Comparison of ENCODE assay signal across 25 cellular contexts in the genomic region with DNA sequence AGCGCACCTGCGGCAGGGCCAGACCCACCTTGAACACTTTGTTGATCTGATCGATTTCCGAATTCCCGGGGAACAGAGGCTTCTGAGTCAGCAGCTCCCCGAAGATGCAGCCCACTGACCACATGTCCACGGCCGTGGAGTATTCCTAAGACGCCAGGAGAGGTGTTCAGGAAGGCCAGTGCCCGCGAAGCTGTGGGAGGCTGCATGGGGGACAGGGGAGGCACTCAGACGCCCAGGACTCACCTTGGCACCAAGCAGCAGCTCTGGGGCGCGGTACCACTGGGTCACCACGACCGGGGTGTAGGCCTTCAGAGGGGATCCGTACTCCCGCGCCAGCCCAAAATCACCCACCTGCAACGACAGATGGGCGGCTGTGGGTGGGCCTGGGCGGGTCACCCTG. TPM values are rescaled to one million over a fixed set of nuclear protein-coding genes. Genes with fewer than 3 reads are reported as not detected.
DNase-seq lines count a peak whose midpoint lies in the region; ATAC-seq and TF ChIP-seq lines count a peak whose summit lies in the region.
"Had no signal": no experiment of that assay in that cellular context is flagged by ENCODE, and none has a peak within 500 bp of the region (broad histone marks: within the 10 kb centered on the region; RNA-seq: fewer than 3 reads in every experiment).

No MANE protein-coding gene starts in this region.

- no peaks in the 10 kb centered on the region for H3K27me3 ChIP-seq in Peyer's patch
- H3K27me3 ChIP-seq in testis, result no peaks in the 10 kb centered on the region
- H3K27me3 ChIP-seq: BLaER1 treated with 17β-estradiol and CSF1 and Interleukin-3, amounts not matched to agents 10 nM and 100 nM; heart right ventricle; thyroid gland had no signal

- ATAC-seq in activated naive CD8-positive, alpha-beta T cell treated with anti-CD3 and anti-CD28 coated beads, Interleukin-2, amount 10 ng/mL, durations not matched to agents 7 days and 5 days (ENCODE audit: low read depth), result no peak
- ATAC-seq in memory B cell (ENCODE audit: low read depth) (peak; percentile 16), GM21447 (IDR thresholded peaks at IDR 0.05; ENCODE audit: unreplicated experiment) (no peak), GM18861 (IDR thresholded peaks at IDR 0.05; ENCODE audit: unreplicated experiment) (no peak), HG02840 (IDR thresholded peaks at IDR 0.05; ENCODE audit: low FRiP score, unreplicated experiment) (no peak)
- ATAC-seq: heart right ventricle, HepG2 had no signal

- POLR2A ChIA-PET in activated naive CD8-positive, alpha-beta T cell treated with anti-CD3 and anti-CD28 coated beads, Interleukin-2, amount 10 ng/mL, durations not matched to agents 7 days and 5 days (lab: Charles Lee), result no interaction called here

- H3K27ac ChIP-seq in Peyer's patch, result no peak overlapping the region
- no peak overlapping the region for H3K27ac ChIP-seq in testis
- H3K27ac ChIP-seq: BLaER1 treated with 17β-estradiol and CSF1 and Interleukin-3, amounts not matched to agents 10 nM and 100 nM; heart right ventricle; parathyroid adenoma; thyroid gland had no signal

- no peak overlapping the region for H3K27ac Mint-ChIP-seq in activated naive CD8-positive, alpha-beta T cell treated with anti-CD3 and anti-CD28 coated beads, Interleukin-2, amount 10 ng/mL, durations not matched to agents 7 days and 5 days
- no peak overlapping the region for H3K27ac Mint-ChIP-seq in activated naive CD8-positive, alpha-beta T cell treated with anti-CD3 and anti-CD28 coated beads for 36 hours
- H3K27ac Mint-ChIP-seq in memory B cell, result no peak overlapping the region
- H3K27ac Mint-ChIP-seq: activated naive CD4-positive, alpha-beta T cell treated with anti-CD3 and anti-CD28 coated beads, Interleukin-2, amount 50 U/mL, for 24 hours; activated T-helper 1 cell treated with anti-CD3 and anti-CD28 coated beads, Interleukin-12 subunit alpha, Interleukin-12 subunit beta, Interleukin-2, Interleukin-4 antibody, amounts not matched to agents 30 ng/mL and 10 ng/mL and 1 ng/mL, durations not matched to agents 14 hours and 24 hours and 36 hours; stimulated activated naive CD8-positive, alpha-beta T cell treated with anti-CD3 and anti-CD28 coated beads, Interleukin-15, Interleukin-2, amounts not matched to agents 100 ng/mL and 50 ng/mL, for 24 hours had no signal

- peaks cover 2% of the 10 kb centered on the region for H3K36me3 Mint-ChIP-seq in activated naive CD8-positive, alpha-beta T cell treated with anti-CD3 and anti-CD28 coated beads, Interleukin-2, amount 10 ng/mL, durations not matched to agents 7 days and 5 days
- peaks cover 4% of the 10 kb centered on the region for H3K36me3 Mint-ChIP-seq in activated naive CD8-positive, alpha-beta T cell treated with anti-CD3 and anti-CD28 coated beads for 36 hours
- peaks cover 2% of the 10 kb centered on the region for H3K36me3 Mint-ChIP-seq in memory B cell

- no peaks in the 10 kb centered on the region for H3K9me3 Mint-ChIP-seq in activated naive CD8-positive, alpha-beta T cell treated with anti-CD3 and anti-CD28 coated beads, Interleukin-2, amount 10 ng/mL, durations not matched to agents 7 days and 5 days
- H3K9me3 Mint-ChIP-seq in activated naive CD8-positive, alpha-beta T cell treated with anti-CD3 and anti-CD28 coated beads for 36 hours, result no peaks in the 10 kb centered on the region
- H3K9me3 Mint-ChIP-seq in memory B cell, result no peaks in the 10 kb centered on the region
- H3K9me3 Mint-ChIP-seq: activated naive CD4-positive, alpha-beta T cell treated with anti-CD3 and anti-CD28 coated beads, Interleukin-2, amount 50 U/mL, for 24 hours; activated T-helper 1 cell treated with anti-CD3 and anti-CD28 coated beads, Interleukin-12 subunit alpha, Interleukin-12 subunit beta, Interleukin-2, Interleukin-4 antibody, amounts not matched to agents 30 ng/mL and 10 ng/mL and 1 ng/mL, durations not matched to agents 14 hours and 24 hours and 36 hours; neural crest cell; stimulated activated naive CD8-positive, alpha-beta T cell treated with anti-CD3 and anti-CD28 coated beads, Interleukin-15, Interleukin-2, amounts not matched to agents 100 ng/mL and 50 ng/mL, for 24 hours had no signal

- TF ChIP-seq POLR2A in Peyer's patch (IDR thresholded peaks at IDR 0.05), result no peak
- TF ChIP-seq POLR2A in testis (IDR thresholded peaks at IDR 0.05), result no peak

- no peaks in the 10 kb centered on the region for H3K4me1 Mint-ChIP-seq in activated naive CD8-positive, alpha-beta T cell treated with anti-CD3 and anti-CD28 coated beads, Interleukin-2, amount 10 ng/mL, durations not matched to agents 7 days and 5 days
- H3K4me1 Mint-ChIP-seq in activated naive CD8-positive, alpha-beta T cell treated with anti-CD3 and anti-CD28 coated beads for 36 hours, result no peaks in the 10 kb centered on the region
- H3K4me1 Mint-ChIP-seq in memory B cell, result no peaks in the 10 kb centered on the region
- H3K4me1 Mint-ChIP-seq: activated naive CD4-positive, alpha-beta T cell treated with anti-CD3 and anti-CD28 coated beads, Interleukin-2, amount 50 U/mL, for 24 hours; neural crest cell had no signal

- no peaks in the 10 kb centered on the region for H3K9me3 ChIP-seq in Peyer's patch
- H3K9me3 ChIP-seq in testis, result no peaks in the 10 kb centered on the region
- H3K9me3 ChIP-seq: BLaER1 treated with 17β-estradiol and CSF1 and Interleukin-3, amounts not matched to agents 10 nM and 100 nM; heart right ventricle; thyroid gland had no signal

- 88 to 94% methylated on average over 14 to 20 of the region's 22 CpGs for WGBS in testis, 2 donors

- H3K4me1 ChIP-seq in Peyer's patch, result no peaks in the 10 kb centered on the region
- H3K4me1 ChIP-seq in testis, result no peaks in the 10 kb centered on the region
- H3K4me1 ChIP-seq: BLaER1 treated with 17β-estradiol and CSF1 and Interleukin-3, amounts not matched to agents 10 nM and 100 nM; heart right ventricle; parathyroid adenoma; thyroid gland had no signal

- no peak for TF ChIP-seq CTCF in Peyer's patch (IDR thresholded peaks at IDR 0.05)
- TF ChIP-seq CTCF in testis (IDR thresholded peaks at IDR 0.05), result no peak

- intact Hi-C loops in testis (cut with DNase I; ENCODE audit: low total_unique reads), result no loop called here

- peak; percentile 25 for DNase-seq in activated naive CD8-positive, alpha-beta T cell treated with anti-CD3 and anti-CD28 coated beads, Interleukin-2, amount 10 ng/mL, durations not matched to agents 7 days and 5 days
- DNase-seq in activated naive CD8-positive, alpha-beta T cell treated with anti-CD3 and anti-CD28 coated beads for 36 hours, result no peak
- DNase-seq in Peyer's patch, result peak in 2 of 3 donors; percentile 43 to 44
- no peak for DNase-seq in memory B cell (ENCODE audit: low spot score in 2 of 2)
- peak; percentile 13 for DNase-seq in testis
- DNase-seq: DMS153; HCEC 1CT; heart right ventricle; Kasumi-1; NCI-H1436; NCI-H226; NCI-H748 treated with DMSO at 0.1 percent for 48 hours; SHP77; stimulated activated CD4-positive, alpha-beta T cell treated with anti-CD3 and anti-CD28 coated beads, Interleukin-1b, Interleukin-23, amount 100 ng/mL, for 48 hours; thyroid gland had no signal

- H3K36me3 ChIP-seq in Peyer's patch, result peaks cover 0 to 21% (median 0%) of the 10 kb centered on the region in 3 donors
- no peaks in the 10 kb centered on the region for H3K36me3 ChIP-seq in testis (ENCODE audit: low read depth, missing control alignments)

- H3K27me3 Mint-ChIP-seq in activated naive CD8-positive, alpha-beta T cell treated with anti-CD3 and anti-CD28 coated beads, Interleukin-2, amount 10 ng/mL, durations not matched to agents 7 days and 5 days, result no peaks in the 10 kb centered on the region
- H3K27me3 Mint-ChIP-seq in activated naive CD8-positive, alpha-beta T cell treated with anti-CD3 and anti-CD28 coated beads for 36 hours, result no peaks in the 10 kb centered on the region
- no peaks in the 10 kb centered on the region for H3K27me3 Mint-ChIP-seq in memory B cell
- H3K27me3 Mint-ChIP-seq: activated naive CD4-positive, alpha-beta T cell treated with anti-CD3 and anti-CD28 coated beads, Interleukin-2, amount 50 U/mL, for 24 hours; stimulated activated naive CD8-positive, alpha-beta T cell treated with anti-CD3 and anti-CD28 coated beads, Interleukin-15, Interleukin-2, amounts not matched to agents 100 ng/mL and 50 ng/mL, for 24 hours had no signal

- H3K4me3 ChIP-seq in Peyer's patch, result no peak overlapping the region
- no peak overlapping the region for H3K4me3 ChIP-seq in testis
- H3K4me3 ChIP-seq: BLaER1 treated with 17β-estradiol and CSF1 and Interleukin-3, amounts not matched to agents 10 nM and 100 nM; heart right ventricle; thyroid gland had no signal

- H3K4me3 Mint-ChIP-seq in activated naive CD8-positive, alpha-beta T cell treated with anti-CD3 and anti-CD28 coated beads, Interleukin-2, amount 10 ng/mL, durations not matched to agents 7 days and 5 days, result no peak overlapping the region
- no peak overlapping the region for H3K4me3 Mint-ChIP-seq in activated naive CD8-positive, alpha-beta T cell treated with anti-CD3 and anti-CD28 coated beads for 36 hours
- H3K4me3 Mint-ChIP-seq in memory B cell, result no peak overlapping the region
- H3K4me3 Mint-ChIP-seq: activated naive CD4-positive, alpha-beta T cell treated with anti-CD3 and anti-CD28 coated beads, Interleukin-2, amount 50 U/mL, for 24 hours; activated T-helper 1 cell treated with anti-CD3 and anti-CD28 coated beads, Interleukin-12 subunit alpha, Interleukin-12 subunit beta, Interleukin-2, Interleukin-4 antibody, amounts not matched to agents 30 ng/mL and 10 ng/mL and 1 ng/mL, durations not matched to agents 14 hours and 24 hours and 36 hours; neural crest cell; stimulated activated naive CD8-positive, alpha-beta T cell treated with anti-CD3 and anti-CD28 coated beads, Interleukin-15, Interleukin-2, amounts not matched to agents 100 ng/mL and 50 ng/mL, for 24 hours had no signal

RNA-seq across cellular contexts. Expression of gene SLC35E2B, which starts 11.2 kb away (rescaled TPM):
- 10 to 100 TPM; 75.3 to 77.0 TPM for total RNA-seq in activated naive CD8-positive, alpha-beta T cell treated with anti-CD3 and anti-CD28 coated beads, Interleukin-2, amount 10 ng/mL, durations not matched to agents 7 days and 5 days
- 10 to 100 TPM; 19.3 to 20.1 TPM for total RNA-seq in activated naive CD8-positive, alpha-beta T cell treated with anti-CD3 and anti-CD28 coated beads for 36 hours
- 100 to 1,000 TPM in 2 of 4 donors, 10 to 100 TPM in 2; 76.9 to 132 (median 103) TPM for total RNA-seq in Peyer's patch
- total RNA-seq in testis, result 10 to 100 TPM; 48.8 to 50.0 TPM
- polyA plus RNA-seq in testis (ENCODE audit: insufficient read depth, low read depth, low replicate concordance), result 25.9 TPM

RNA-seq across cellular contexts. Expression of gene CDK11A, which starts 20.4 kb away (rescaled TPM):
- 100 to 1,000 TPM; 104 to 106 TPM for total RNA-seq in activated naive CD8-positive, alpha-beta T cell treated with anti-CD3 and anti-CD28 coated beads, Interleukin-2, amount 10 ng/mL, durations not matched to agents 7 days and 5 days
- total RNA-seq in activated naive CD8-positive, alpha-beta T cell treated with anti-CD3 and anti-CD28 coated beads for 36 hours, result 10 to 100 TPM; 64.2 to 65.0 TPM
- total RNA-seq in Peyer's patch, result 100 to 1,000 TPM; 129 to 269 (median 199) TPM
- total RNA-seq in testis, result 100 to 1,000 TPM in 1 of 2 donors, 10 to 100 TPM in 1; 75.9 to 153 TPM
- 44.8 TPM for polyA plus RNA-seq in testis (ENCODE audit: insufficient read depth, low read depth, low replicate concordance)

RNA-seq across cellular contexts. Expression of gene CDK11B, which starts 45.0 kb away (rescaled TPM):
- total RNA-seq in activated naive CD8-positive, alpha-beta T cell treated with anti-CD3 and anti-CD28 coated beads, Interleukin-2, amount 10 ng/mL, durations not matched to agents 7 days and 5 days, result 10 to 100 TPM; 40.8 to 42.3 TPM
- total RNA-seq in activated naive CD8-positive, alpha-beta T cell treated with anti-CD3 and anti-CD28 coated beads for 36 hours, result 10 to 100 TPM; 42.2 to 43.3 TPM
- total RNA-seq in Peyer's patch (100 to 1,000 TPM in 1 of 4 donors, 10 to 100 TPM in 3; 25.7 to 124 (median 40.9) TPM), testis (10 to 100 TPM; 48.1 to 56.0 TPM)
- polyA plus RNA-seq in testis (ENCODE audit: insufficient read depth, low read depth, low replicate concordance), result 57.7 TPM

Comparison
In these comparisons a context has a peak if more than half of its experiments do, and no peak if none do; other contexts are left out.
1. DNase-seq: peak in activated naive CD8-positive, alpha-beta T cell treated with anti-CD3 and anti-CD28 coated beads, Interleukin-2, amount 10 ng/mL, durations not matched to agents 7 days and 5 days (single experiment), Peyer's patch (2 of 3) and testis (single experiment); none in activated naive CD8-positive, alpha-beta T cell treated with anti-CD3 and anti-CD28 coated beads for 36 hours (single experiment) and memory B cell (0 of 2).